In the genomic region with DNA sequence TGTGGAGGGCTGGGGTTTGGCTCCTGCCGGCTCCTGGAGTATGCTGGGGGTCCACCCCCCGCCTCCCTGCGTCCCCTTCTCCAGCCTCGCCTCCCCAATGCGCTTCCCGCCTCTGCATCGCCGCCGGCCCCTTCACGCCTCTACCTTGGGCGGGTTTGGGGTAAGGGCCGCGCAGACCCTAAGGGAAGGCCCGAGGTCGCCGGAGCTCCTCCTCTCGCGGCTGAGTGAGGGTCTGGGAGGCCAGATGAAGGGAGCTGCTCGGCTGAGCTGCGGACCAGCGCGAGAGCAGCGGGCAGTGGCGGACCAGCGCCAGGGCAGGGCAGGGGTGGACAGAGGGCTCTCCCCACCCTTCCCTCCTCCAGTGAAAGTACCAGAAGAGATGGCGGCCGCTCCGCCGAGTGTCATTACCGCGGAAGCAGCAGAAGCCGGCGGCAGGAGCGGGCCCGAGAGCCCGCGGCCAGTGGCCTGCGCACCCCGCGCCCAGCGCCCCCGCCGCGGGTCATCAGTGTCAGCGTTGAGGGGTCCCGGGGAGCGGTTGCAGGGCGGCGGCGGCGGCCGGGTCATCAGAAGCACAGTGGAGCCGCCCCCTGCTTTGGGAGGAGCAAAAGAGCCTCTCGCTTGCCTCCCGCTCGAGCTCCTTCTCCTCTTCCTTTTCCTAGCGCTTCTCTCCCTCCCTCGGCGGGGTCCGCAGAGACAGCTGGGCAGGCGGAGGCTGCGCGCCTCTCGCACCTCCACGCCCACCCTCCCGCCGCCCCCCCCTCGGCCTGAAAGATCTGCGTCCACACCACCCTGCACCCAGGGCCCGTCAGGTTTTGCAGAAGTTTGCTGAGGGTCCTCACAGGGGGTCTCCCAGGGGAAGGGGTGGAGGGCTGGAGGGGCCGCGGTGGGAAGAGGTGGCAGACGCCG, we compare ENCODE assay signal across 8 cellular contexts.
A peak's percentile ranks its signal among the peaks of the same experiment; 100 is the strongest.
DNase-seq lines count a peak whose midpoint lies in the region; ATAC-seq, FAIRE-seq and TF ChIP-seq lines count a peak whose summit lies in the region.

No MANE protein-coding gene starts in this region.

- H3K4me3 Mint-ChIP-seq in GM23338 (peak overlapping the region; percentile 71), astrocyte (ENCODE audit: unreplicated experiment) (peak overlapping the region; percentile 75)

- FAIRE-seq in astrocyte (lab: Jason Lieb, UNC) = no peak

- H3K27me3 ChIP-seq in GM23338 (ENCODE audit: insufficient read depth) (peaks cover 46% of the 10 kb centered on the region), astrocyte (ENCODE audit: insufficient read depth, low read length) (peaks cover 2% of the 10 kb centered on the region), gastrocnemius medialis (peaks cover 0 to 8% (median 6%) of the 10 kb centered on the region in 3 donors)

- H2AFZ ChIP-seq in GM23338 (peak overlapping the region; percentile 91), astrocyte (ENCODE audit: low read depth, low read length) (peak overlapping the region; percentile 94)

- intact Hi-C loops in gastrocnemius medialis (cut with DNase I; ENCODE audit: low total_unique reads) = loop anchor here (5.0 kb wide), 2 partner anchors 138 to 153 kb away; no protein-coding TSS in a partner anchor

- H3K4me1 Mint-ChIP-seq in GM23338 = peaks cover 7% of the 10 kb centered on the region; the same call in 2 of the 3 replicates
- peaks cover 23% of the 10 kb centered on the region for H3K4me1 Mint-ChIP-seq in astrocyte (ENCODE audit: low read depth, unreplicated experiment)

- H3K27me3 Mint-ChIP-seq in GM23338 (ENCODE audit: insufficient read depth, low read depth, poor library complexity) (peaks cover 32% of the 10 kb centered on the region), astrocyte (ENCODE audit: low read depth, unreplicated experiment) (peaks cover 14% of the 10 kb centered on the region)

- H3K9me3 ChIP-seq in astrocyte (ENCODE audit: insufficient read depth, low read depth, low read length) = no peaks in the 10 kb centered on the region
- H3K9me3 ChIP-seq in gastrocnemius medialis = no peaks in the 10 kb centered on the region

- H3K36me3 Mint-ChIP-seq in GM23338 (ENCODE audit: low read depth) (no peaks in the 10 kb centered on the region), astrocyte (ENCODE audit: low read depth, unreplicated experiment) (peaks cover 7% of the 10 kb centered on the region)

- H3K9me2 ChIP-seq in GM23338 (ENCODE audit: insufficient read depth) = no peaks in the 10 kb centered on the region

- H3K4me3 ChIP-seq in GM23338 = peak overlapping the region; percentile 72
- peak overlapping the region; percentile 60 for H3K4me3 ChIP-seq in astrocyte (ENCODE audit: insufficient read depth, low read depth, low read length)
- peak overlapping the region; percentile 53 to 68 (median 60) for H3K4me3 ChIP-seq in gastrocnemius medialis

- no peaks in the 10 kb centered on the region for H3K36me3 ChIP-seq in GM23338 (ENCODE audit: insufficient read depth)
- H3K36me3 ChIP-seq in astrocyte (ENCODE audit: insufficient read depth, low read length) = no peaks in the 10 kb centered on the region
- no peaks in the 10 kb centered on the region for H3K36me3 ChIP-seq in gastrocnemius medialis

- H3K79me2 ChIP-seq in GM23338 (replicated peaks; ENCODE audit: insufficient read depth) (no peaks in the 10 kb centered on the region), astrocyte (ENCODE audit: insufficient read depth, low read length) (no peaks in the 10 kb centered on the region)

- no peaks in the 10 kb centered on the region for H3F3A ChIP-seq in GM23338 (replicated peaks; ENCODE audit: low read depth)

- in situ Hi-C loops in gastrocnemius medialis (cut with MboI; ENCODE audit: low sequenced_read_pairs in 4 of 4) (no loop called here), GM13977 (cut with MboI; ENCODE audit: low pct_unique_long_range_greater_than_20kb, low sequenced_read_pairs, unreplicated experiment) (no loop called here)

- H3K9me3 Mint-ChIP-seq in GM23338 = no peaks in the 10 kb centered on the region
- peaks cover 2% of the 10 kb centered on the region for H3K9me3 Mint-ChIP-seq in astrocyte (ENCODE audit: unreplicated experiment)

- H3K27ac Mint-ChIP-seq in GM23338 = no peak overlapping the region
- no peak overlapping the region for H3K27ac Mint-ChIP-seq in astrocyte (ENCODE audit: unreplicated experiment)

- H3K4me2 ChIP-seq in GM23338 (peak overlapping the region; percentile 86), astrocyte (ENCODE audit: low read length) (peak overlapping the region; percentile 86)

- H3K4me1 ChIP-seq in GM23338 (ENCODE audit: insufficient read depth) = 0 out of 2 replicates have a peak, but pooled peaks cover 3% of the 10 kb centered on the region
- H3K4me1 ChIP-seq in astrocyte (ENCODE audit: insufficient read depth, low read length) = peaks cover 15% of the 10 kb centered on the region
- H3K4me1 ChIP-seq in gastrocnemius medialis = peaks cover 6 to 9% of the 10 kb centered on the region in 2 donors

- TF ChIP-seq POLR2A in gastrocnemius medialis (IDR thresholded peaks at IDR 0.05) = no peak

- H4K20me1 ChIP-seq in GM23338 (replicated peaks; ENCODE audit: insufficient read depth) (no peaks in the 10 kb centered on the region), astrocyte (ENCODE audit: insufficient read depth, low read length) (no peaks in the 10 kb centered on the region)

- DNase-seq in GM23338 (ENCODE audit: low spot score) (peak; percentile 71), astrocyte (ENCODE audit: low read depth) (peak; percentile 10), inferior parietal cortex (ENCODE audit: extremely low spot score) (peak; percentile 10), gastrocnemius medialis (no peak), HuH-7.5 (ENCODE audit: low spot score) (no peak), RKO (ENCODE audit: low spot score) (no peak), KG1 (lab: John Stamatoyannopoulos, UW) (no peak), GM13977 (ENCODE audit: low spot score) (no peak)

- peak; percentile 76 for ATAC-seq in GM23338
- ATAC-seq in gastrocnemius medialis = peak; percentile 34 to 36

- TF ChIP-seq CTCF in GM23338 (conservative IDR thresholded peaks at IDR 0.05; ENCODE audit: low read depth in 2 of 2) = no peak
- TF ChIP-seq CTCF in astrocyte (IDR thresholded peaks at IDR 0.05; ENCODE audit: insufficient read depth, low read depth, low read length) = no peak
- TF ChIP-seq CTCF in gastrocnemius medialis (IDR thresholded peaks at IDR 0.05 in 4 of 5, conservative IDR thresholded peaks at IDR 0.05 in 1 of 5) = no peak
- no peak for TF ChIP-seq CTCF in GM13977 (IDR thresholded peaks at IDR 0.05; ENCODE audit: extremely low read depth, insufficient read depth, missing control alignments)

- H3K27ac ChIP-seq in GM23338 (ENCODE audit: low read depth) (no peak overlapping the region), astrocyte (ENCODE audit: low read depth, low read length) (no peak overlapping the region), gastrocnemius medialis (no peak overlapping the region)

- H3K9ac ChIP-seq in astrocyte (ENCODE audit: low read length) = peak overlapping the region; percentile 72

TF ChIP-seq in GM23338, 12 proteins besides CTCF, POLR2A, EP300 and RAD21:
- TF ChIP-seq, protein P1, sequence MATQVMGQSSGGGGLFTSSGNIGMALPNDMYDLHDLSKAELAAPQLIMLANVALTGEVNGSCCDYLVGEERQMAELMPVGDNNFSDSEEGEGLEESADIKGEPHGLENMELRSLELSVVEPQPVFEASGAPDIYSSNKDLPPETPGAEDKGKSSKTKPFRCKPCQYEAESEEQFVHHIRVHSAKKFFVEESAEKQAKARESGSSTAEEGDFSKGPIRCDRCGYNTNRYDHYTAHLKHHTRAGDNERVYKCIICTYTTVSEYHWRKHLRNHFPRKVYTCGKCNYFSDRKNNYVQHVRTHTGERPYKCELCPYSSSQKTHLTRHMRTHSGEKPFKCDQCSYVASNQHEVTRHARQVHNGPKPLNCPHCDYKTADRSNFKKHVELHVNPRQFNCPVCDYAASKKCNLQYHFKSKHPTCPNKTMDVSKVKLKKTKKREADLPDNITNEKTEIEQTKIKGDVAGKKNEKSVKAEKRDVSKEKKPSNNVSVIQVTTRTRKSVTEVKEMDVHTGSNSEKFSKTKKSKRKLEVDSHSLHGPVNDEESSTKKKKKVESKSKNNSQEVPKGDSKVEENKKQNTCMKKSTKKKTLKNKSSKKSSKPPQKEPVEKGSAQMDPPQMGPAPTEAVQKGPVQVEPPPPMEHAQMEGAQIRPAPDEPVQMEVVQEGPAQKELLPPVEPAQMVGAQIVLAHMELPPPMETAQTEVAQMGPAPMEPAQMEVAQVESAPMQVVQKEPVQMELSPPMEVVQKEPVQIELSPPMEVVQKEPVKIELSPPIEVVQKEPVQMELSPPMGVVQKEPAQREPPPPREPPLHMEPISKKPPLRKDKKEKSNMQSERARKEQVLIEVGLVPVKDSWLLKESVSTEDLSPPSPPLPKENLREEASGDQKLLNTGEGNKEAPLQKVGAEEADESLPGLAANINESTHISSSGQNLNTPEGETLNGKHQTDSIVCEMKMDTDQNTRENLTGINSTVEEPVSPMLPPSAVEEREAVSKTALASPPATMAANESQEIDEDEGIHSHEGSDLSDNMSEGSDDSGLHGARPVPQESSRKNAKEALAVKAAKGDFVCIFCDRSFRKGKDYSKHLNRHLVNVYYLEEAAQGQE (IDR thresholded peaks at IDR 0.05; ENCODE audit: unreplicated experiment) = no peak
- peak; percentile 55 for TF ChIP-seq EZH2 (IDR thresholded peaks at IDR 0.05; ENCODE audit: low read depth, unreplicated experiment)

Comparison
In these comparisons a context has a peak if more than half of its experiments do, and no peak if none do; other contexts are left out.
1. DNase-seq: peak in GM23338 (single experiment), astrocyte (single experiment) and inferior parietal cortex (single experiment); none in gastrocnemius medialis (0 of 2), HuH-7.5 (single experiment), RKO (single experiment), KG1 (single experiment) and GM13977 (single experiment).
2. Peak in every context shown above with its lines, with median percentiles within 50 percentile points of each other: H3K4me3 ChIP-seq.